1 cellular context compared by ENCODE assay signal in genomic region chr3:58201451-58201850, GRCh38.
TF ChIP-seq lines count a peak whose summit lies in the region.
"Not testable (repeated sequence)": the region's sequence is repeated elsewhere in the genome, so short reads cannot be mapped to it uniquely, and the experiment has no call there.

No MANE protein-coding gene starts in this region.

TF ChIP-seq in HepG2, 621 proteins besides CTCF, POLR2A, EP300 and RAD21 (continued from another document and continues in another):
- TF ChIP-seq USF2 (IDR thresholded peaks at IDR 0.05; ENCODE audit: low read depth, low read length); TCF12 (IDR thresholded peaks at IDR 0.05); FOXP1 (IDR thresholded peaks at IDR 0.05); GABPA (IDR thresholded peaks at IDR 0.05; ENCODE audit: low read depth, low read length); CREM (CRISPR knock-in tag; IDR thresholded peaks at IDR 0.05); LCORL (IDR thresholded peaks at IDR 0.05): not testable (repeated sequence)
- TF ChIP-seq USF2 (CRISPR knock-in tag; IDR thresholded peaks at IDR 0.05; ENCODE audit: borderline replicate concordance): peak; percentile 57; the same call in 1 of the 2 replicates
- peak; percentile 68 for TF ChIP-seq BCL6 (CRISPR knock-in tag; IDR thresholded peaks at IDR 0.05)
- TF ChIP-seq ZNF710 (CRISPR knock-in tag; IDR thresholded peaks at IDR 0.05; ENCODE audit: borderline replicate concordance): 0 out of 2 replicates have a peak, but pooled peaks have one; percentile 27
- peak; percentile 21; the same call in 1 of the 2 replicates for TF ChIP-seq ZNF121 (CRISPR knock-in tag; IDR thresholded peaks at IDR 0.05)
- TF ChIP-seq ZNF878 (CRISPR knock-in tag; IDR thresholded peaks at IDR 0.05): peak; percentile 53; the same call in 1 of the 2 replicates
- TF ChIP-seq KLF16 (CRISPR knock-in tag; IDR thresholded peaks at IDR 0.05): peak in 1 of 2 experiments; percentile 45; a peak in 1 of 4 replicates
- peak; percentile 69; the same call in 1 of the 2 replicates for TF ChIP-seq KDM6A (CRISPR knock-in tag; IDR thresholded peaks at IDR 0.05; ENCODE audit: low read depth)
- 0 out of 2 replicates have a peak, but pooled peaks have one; percentile 33 for TF ChIP-seq TCF12 (CRISPR knock-in tag; IDR thresholded peaks at IDR 0.05)
- TF ChIP-seq TFE3 (CRISPR knock-in tag; IDR thresholded peaks at IDR 0.05): peak; percentile 50; the same call in 1 of the 2 replicates
- peak; percentile 63 for TF ChIP-seq TCF7 (IDR thresholded peaks at IDR 0.05; ENCODE audit: low read depth)
- peak; percentile 59; the same call in 1 of the 2 replicates for TF ChIP-seq FOXP1 (CRISPR knock-in tag; IDR thresholded peaks at IDR 0.05)
- peak; percentile 26; the same call in 1 of the 2 replicates for TF ChIP-seq JUN (CRISPR knock-in tag; IDR thresholded peaks at IDR 0.05)
- TF ChIP-seq SRF (IDR thresholded peaks at IDR 0.05; ENCODE audit: low read depth, low read length): peak; percentile 93
- peak; percentile 57; the same call in 1 of the 2 replicates for TF ChIP-seq THRA (CRISPR knock-in tag; IDR thresholded peaks at IDR 0.05; ENCODE audit: borderline replicate concordance)
- TF ChIP-seq HNF4A (CRISPR knock-in tag; IDR thresholded peaks at IDR 0.05): peak; percentile 91
- TF ChIP-seq TFDP2 (CRISPR knock-in tag; IDR thresholded peaks at IDR 0.05): peak; percentile 33; the same call in 1 of the 2 replicates
- TF ChIP-seq CEBPG (CRISPR knock-in tag; IDR thresholded peaks at IDR 0.05): peak; percentile 50
- 0 out of 2 replicates have a peak, but pooled peaks have one; percentile 37 for TF ChIP-seq MEF2D (CRISPR knock-in tag; IDR thresholded peaks at IDR 0.05)
- peak; percentile 85 for TF ChIP-seq NCOA2 (CRISPR knock-in tag; IDR thresholded peaks at IDR 0.05)
- peak; percentile 74; the same call in 1 of the 2 replicates for TF ChIP-seq HMGXB3 (CRISPR knock-in tag; IDR thresholded peaks at IDR 0.05; ENCODE audit: borderline replicate concordance)
- peak; percentile 51 for TF ChIP-seq GABPA (CRISPR knock-in tag; IDR thresholded peaks at IDR 0.05; ENCODE audit: low read depth)
- peak; percentile 48; the same call in 1 of the 2 replicates for TF ChIP-seq ELF1 (CRISPR knock-in tag; IDR thresholded peaks at IDR 0.05)
- peak; percentile 55; the same call in 1 of the 2 replicates for TF ChIP-seq NCOR1 (IDR thresholded peaks at IDR 0.05; ENCODE audit: borderline replicate concordance, low read length)
- 0 out of 2 replicates have a peak, but pooled peaks have one; percentile 31 for TF ChIP-seq ZMAT3 (CRISPR knock-in tag; conservative IDR thresholded peaks at IDR 0.05)
- 0 out of 2 replicates have a peak, but pooled peaks have one; percentile 48 for TF ChIP-seq SMYD3 (CRISPR knock-in tag; IDR thresholded peaks at IDR 0.05)
- peak; percentile 48; the same call in 1 of the 2 replicates for TF ChIP-seq CREM (IDR thresholded peaks at IDR 0.05)
- TF ChIP-seq TEAD3 (CRISPR knock-in tag; optimal IDR thresholded peaks at IDR 0.05; ENCODE audit: borderline replicate concordance): peak; percentile 99
- peak; percentile 89 for TF ChIP-seq PAXIP1 (CRISPR knock-in tag; conservative IDR thresholded peaks at IDR 0.05)
- TF ChIP-seq ZBTB34 (CRISPR knock-in tag; IDR thresholded peaks at IDR 0.05): peak; percentile 94
- TF ChIP-seq HOMEZ (CRISPR knock-in tag; IDR thresholded peaks at IDR 0.05; ENCODE audit: low read depth): peak; percentile 69; the same call in 1 of the 2 replicates
- peak; percentile 45; the same call in 1 of the 2 replicates for TF ChIP-seq FOXA3 (CRISPR knock-in tag; IDR thresholded peaks at IDR 0.05)
- peak; percentile 61; the same call in 1 of the 2 replicates for TF ChIP-seq MIER3 (CRISPR knock-in tag; IDR thresholded peaks at IDR 0.05; ENCODE audit: borderline replicate concordance)
- TF ChIP-seq ZNF788 (CRISPR knock-in tag; IDR thresholded peaks at IDR 0.05; ENCODE audit: borderline replicate concordance): peak; percentile 39; the same call in 1 of the 2 replicates
- 0 out of 2 replicates have a peak, but pooled peaks have one; percentile 21 for TF ChIP-seq SIX1 (CRISPR knock-in tag; IDR thresholded peaks at IDR 0.05; ENCODE audit: borderline replicate concordance)
- peak; percentile 58; the same call in 1 of the 2 replicates for TF ChIP-seq LCORL (CRISPR knock-in tag; IDR thresholded peaks at IDR 0.05)
